ENCODE assay signal across 9 cellular contexts in genomic region chr2:217090024-217090473, GRCh38.
A peak's percentile ranks its signal among the peaks of the same experiment; 100 is the strongest.
DNase-seq lines count a peak whose midpoint lies in the region; ATAC-seq and TF ChIP-seq lines count a peak whose summit lies in the region.
"Had no signal": no experiment of that assay in that cellular context is flagged by ENCODE, and none has a peak within 500 bp of the region (broad histone marks: within the 10 kb centered on the region; RNA-seq: fewer than 3 reads in every experiment).

No MANE protein-coding gene starts in this region.

- H3K4me3 ChIP-seq in astrocyte of the spinal cord (ENCODE audit: low read depth, low read length) (no peak overlapping the region), uterus (no peak overlapping the region)

- in situ Hi-C loops in astrocyte of the spinal cord (cut with HindIII; ENCODE audit: low sequenced_read_pairs) = no loop called here

- no peaks in the 10 kb centered on the region for H3K9me3 ChIP-seq in uterus

- TF ChIP-seq CTCF in astrocyte of the spinal cord (IDR thresholded peaks at IDR 0.05; ENCODE audit: low read depth, low read length) (no peak), uterus (IDR thresholded peaks at IDR 0.05) (no peak)

- H3K4me1 ChIP-seq in uterus = no peaks in the 10 kb centered on the region

- H3K36me3 ChIP-seq in uterus = no peaks in the 10 kb centered on the region

- DNase-seq in ELR (ENCODE audit: low read depth) (peak; percentile 35), astrocyte of the spinal cord (ENCODE audit: low read depth, low spot score) (peak; percentile 38), uterus (no peak), DMS53 (lab: John Stamatoyannopoulos, UW) (no peak), ecto neural progenitor cell (ENCODE audit: low spot score) (no peak), cerebellum (ENCODE audit: low spot score) (no peak)

- no peaks in the 10 kb centered on the region for H3K27me3 ChIP-seq in uterus

- peak; percentile 78 for ATAC-seq in GM19468 (IDR thresholded peaks at IDR 0.05; ENCODE audit: extremely low read depth, unreplicated experiment)
- ATAC-seq in HG03520 (IDR thresholded peaks at IDR 0.05; ENCODE audit: unreplicated experiment) = peak; percentile 70

- intact Hi-C loops in uterus (cut with DNase I; ENCODE audit: low total_unique reads) = no loop called here

- TF ChIP-seq POLR2A in uterus (IDR thresholded peaks at IDR 0.05) = no peak

- peak overlapping the region; percentile 34 to 36 for H3K27ac ChIP-seq in uterus
- H3K27ac ChIP-seq: epithelial cell of prostate had no signal

Comparison
In these comparisons a context has a peak if more than half of its experiments do, and no peak if none do; other contexts are left out.
1. DNase-seq: peak in ELR (single experiment) and astrocyte of the spinal cord (single experiment); none in uterus (0 of 2), DMS53 (single experiment), ecto neural progenitor cell (single experiment) and cerebellum (single experiment).